ENCODE assay signal across 8 cellular contexts in the genomic region with DNA sequence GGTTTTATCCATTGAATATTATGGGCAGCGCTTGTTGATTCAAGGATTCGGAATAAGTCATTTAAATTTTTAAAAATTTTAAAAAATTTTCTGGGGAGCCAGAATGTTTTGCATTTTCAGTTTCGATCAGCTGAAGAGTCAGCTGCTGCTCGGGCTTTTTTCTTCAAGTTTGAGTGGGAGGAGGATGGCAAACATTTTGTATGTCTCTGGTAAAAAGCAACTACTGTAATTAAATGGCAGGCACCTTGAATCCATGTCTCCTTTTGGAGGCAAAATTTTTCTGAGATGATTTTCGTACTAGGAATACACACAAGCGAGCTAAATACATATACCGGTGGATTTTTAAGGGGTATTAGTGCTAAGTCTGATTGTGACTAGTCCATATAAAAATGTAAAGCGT. TPM values are rescaled to one million over a fixed set of nuclear protein-coding genes. Genes with fewer than 3 reads are reported as not detected.
DNase-seq lines count a peak whose midpoint lies in the region; ATAC-seq and TF ChIP-seq lines count a peak whose summit lies in the region.

No MANE protein-coding gene starts in this region.

- peaks cover 10% of the 10 kb centered on the region for H3K36me3 ChIP-seq in MG63

- no peak for TF ChIP-seq CTCF in GM12864 (IDR thresholded peaks at IDR 0.05; ENCODE audit: low read depth, low read length, missing control alignments)

- H3K27ac Mint-ChIP-seq in activated naive CD8-positive, alpha-beta T cell treated with anti-CD3 and anti-CD28 coated beads for 36 hours, result peak overlapping the region; percentile 98

- H3K9me3 Mint-ChIP-seq in activated naive CD8-positive, alpha-beta T cell treated with anti-CD3 and anti-CD28 coated beads for 36 hours, result no peaks in the 10 kb centered on the region

- no peaks in the 10 kb centered on the region for H3K27me3 ChIP-seq in MG63

- H3K36me3 Mint-ChIP-seq in activated naive CD8-positive, alpha-beta T cell treated with anti-CD3 and anti-CD28 coated beads for 36 hours, result peaks cover 13% of the 10 kb centered on the region

- ATAC-seq in GM21717 (IDR thresholded peaks at IDR 0.05; ENCODE audit: unreplicated experiment), result peak; percentile 30

- H3K9me3 ChIP-seq in MG63 (no peaks in the 10 kb centered on the region), iPS-18c (ENCODE audit: control insufficient read depth, insufficient read depth, low read length) (no peaks in the 10 kb centered on the region)

- H3K4me1 Mint-ChIP-seq in activated naive CD8-positive, alpha-beta T cell treated with anti-CD3 and anti-CD28 coated beads for 36 hours, result peaks cover 26% of the 10 kb centered on the region

- peak overlapping the region; percentile 97 for H3K4me3 Mint-ChIP-seq in activated naive CD8-positive, alpha-beta T cell treated with anti-CD3 and anti-CD28 coated beads for 36 hours

- no peaks in the 10 kb centered on the region for H3K27me3 Mint-ChIP-seq in activated naive CD8-positive, alpha-beta T cell treated with anti-CD3 and anti-CD28 coated beads for 36 hours

- peak overlapping the region; percentile 81 for H3K4me3 ChIP-seq in GM12864 (ENCODE audit: low read depth, low read length)
- H3K4me3 ChIP-seq in MG63, result peak overlapping the region; percentile 77
- H3K4me3 ChIP-seq in iPS-18c (ENCODE audit: insufficient read depth, low read depth, low read length), result peak overlapping the region; percentile 94

- DNase-seq in GM12864 (ENCODE audit: low read depth) (peak; percentile 46), MG63 (no peak), Ammon's horn (ENCODE audit: low spot score) (no peak), GOT3 (lab: John Stamatoyannopoulos, UW) (no peak)
- peak; percentile 10 for DNase-seq in activated naive CD8-positive, alpha-beta T cell treated with anti-CD3 and anti-CD28 coated beads for 36 hours
- peak; percentile 32 for DNase-seq in stimulated activated CD4-positive, alpha-beta T cell treated with anti-CD3 and anti-CD28 coated beads, Interleukin-4, amount 100 ng/mL, for 24 hours

RNA-seq across cellular contexts. Expression of a gene that starts 0.6 kb away (rescaled TPM):
- 12.6 and 16.4 TPM in 2 replicates for total RNA-seq in MG63 (2014; rRNA removed; shearing (Covaris generic); ENCODE audit: low replicate concordance)
- 10 to 100 TPM; 21.4 to 24.1 TPM for total RNA-seq in activated naive CD8-positive, alpha-beta T cell treated with anti-CD3 and anti-CD28 coated beads for 36 hours

Comparison
In these comparisons a context has a peak if more than half of its experiments do, and no peak if none do; other contexts are left out.
1. DNase-seq: peak in GM12864 (single experiment), activated naive CD8-positive, alpha-beta T cell treated with anti-CD3 and anti-CD28 coated beads for 36 hours (single experiment) and stimulated activated CD4-positive, alpha-beta T cell treated with anti-CD3 and anti-CD28 coated beads, Interleukin-4, amount 100 ng/mL, for 24 hours (single experiment); none in MG63 (single experiment), Ammon's horn (single experiment) and GOT3 (single experiment).
2. Peak in every context shown above with its lines, with median percentiles within 50 percentile points of each other: H3K4me3 ChIP-seq.